ENCODE assay signal across 8 cellular contexts in the genomic region with DNA sequence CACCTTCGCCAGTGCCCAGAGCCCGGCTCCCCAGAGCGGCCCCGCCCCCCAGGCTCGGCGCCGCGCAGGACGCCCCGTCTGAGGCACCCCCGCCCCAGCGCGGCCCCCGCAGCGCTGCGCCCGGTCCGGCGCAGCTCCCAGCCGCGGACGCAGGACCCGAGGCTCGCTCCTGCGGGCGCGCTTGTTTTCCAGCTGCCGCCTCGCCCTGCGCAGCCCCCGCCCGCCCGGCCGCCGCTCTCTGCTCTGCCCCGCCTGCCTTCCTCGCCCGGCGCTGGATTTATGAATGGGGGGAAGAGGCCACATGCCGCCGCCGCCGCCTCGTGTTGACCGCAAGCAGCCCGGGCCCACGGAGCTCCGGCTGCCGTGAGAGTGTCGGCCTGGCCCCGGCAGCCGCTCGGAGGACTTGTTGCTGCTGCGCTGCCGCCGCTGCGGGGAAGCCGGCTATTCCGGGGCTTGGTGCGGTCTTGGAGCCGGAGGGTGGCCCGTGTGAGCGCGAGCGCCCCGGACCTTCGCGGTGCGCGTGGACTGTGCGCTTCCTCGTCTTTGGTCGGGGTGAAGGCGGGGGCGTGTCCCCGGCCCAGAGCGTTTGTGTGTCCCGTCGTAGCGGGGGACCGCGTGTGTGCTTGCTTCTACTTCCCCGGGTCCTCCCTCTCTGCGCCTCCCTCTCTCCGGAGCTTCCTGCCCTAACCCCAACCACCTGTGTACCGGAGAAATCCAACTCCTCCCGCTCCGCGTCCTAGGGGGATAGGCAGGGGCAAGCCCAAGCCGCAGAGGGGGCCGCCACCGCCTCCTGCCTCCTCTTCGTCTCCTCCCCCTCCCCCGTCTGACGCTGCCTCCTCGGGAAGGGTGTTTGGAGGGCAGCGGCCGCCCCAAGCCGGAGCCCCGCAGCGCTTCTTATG. TPM values are rescaled to one million over a fixed set of nuclear protein-coding genes. Genes with fewer than 3 reads are reported as not detected.
DNase-seq lines count a peak whose midpoint lies in the region; ATAC-seq and TF ChIP-seq lines count a peak whose summit lies in the region.

No MANE protein-coding gene starts in this region.

- no peaks in the 10 kb centered on the region for H3K79me2 ChIP-seq in MM.1S (ENCODE audit: low read length)

- intact Hi-C loops in breast epithelium (cut with DNase I; ENCODE audit: low total_unique reads) = no loop called here

- peak overlapping the region; percentile 42; the same call in 1 of the 2 replicates for H3K9ac ChIP-seq in MM.1S (ENCODE audit: low read length)

- H4K20me1 ChIP-seq in MM.1S (ENCODE audit: insufficient read depth, low read length) = no peaks in the 10 kb centered on the region

- peak overlapping the region; percentile 60; the same call in 1 of the 2 replicates for H3K4me2 ChIP-seq in MM.1S (ENCODE audit: low read depth, low read length)

- peak overlapping the region; percentile 18; the same call in 1 of the 2 replicates for H3K27ac ChIP-seq in MM.1S (ENCODE audit: low read length)
- peak overlapping the region; percentile 95 to 96 for H3K27ac ChIP-seq in breast epithelium

- H2AFZ ChIP-seq in MM.1S (ENCODE audit: low read length) = peak overlapping the region; percentile 38; the same call in 1 of the 2 replicates

- H3K4me1 ChIP-seq in MM.1S (ENCODE audit: low read length) (peaks cover 8% of the 10 kb centered on the region; the same call in 1 of the 2 replicates), breast epithelium (peaks cover 3 to 23% of the 10 kb centered on the region in 2 donors)

- no peak for TF ChIP-seq POLR2A in breast epithelium (IDR thresholded peaks at IDR 0.05)

- no peak for TF ChIP-seq CTCF in MM.1S (IDR thresholded peaks at IDR 0.05; ENCODE audit: low read length)
- no peak for TF ChIP-seq CTCF in breast epithelium (IDR thresholded peaks at IDR 0.05)
- no peak for TF ChIP-seq CTCF in kidney epithelial cell (IDR thresholded peaks at IDR 0.05; ENCODE audit: insufficient read depth, low read length, poor library complexity, severe bottlenecking)

- H3K4me3 ChIP-seq in MM.1S (ENCODE audit: low read length) (peak overlapping the region; percentile 58), breast epithelium (peak overlapping the region; percentile 79 to 98 (median 90)), kidney epithelial cell (ENCODE audit: low read depth, low read length) (peak overlapping the region; percentile 48)

- H3K36me3 ChIP-seq in MM.1S (replicated peaks; ENCODE audit: insufficient read depth, low read length) = no peaks in the 10 kb centered on the region
- no peaks in the 10 kb centered on the region for H3K36me3 ChIP-seq in breast epithelium
- no peaks in the 10 kb centered on the region for H3K36me3 ChIP-seq in kidney epithelial cell (ENCODE audit: control insufficient read depth, insufficient read depth, low read length)

- peak; percentile 11 for DNase-seq in DMS114 treated with DMSO at 0.1 percent for 48 hours (lab: John Stamatoyannopoulos, UW; ENCODE audit: unreplicated experiment)
- DNase-seq in MM.1S = peak; percentile 24
- DNase-seq in UCSD-AML1 (lab: John Stamatoyannopoulos, UW; ENCODE audit: unreplicated experiment) = peak; percentile 66
- DNase-seq in breast epithelium (ENCODE audit: low spot score in 2 of 2) = peak in 1 of 2 donors; percentile 47
- DNase-seq in kidney epithelial cell (ENCODE audit: low read depth) = no peak
- peak; percentile 58 for DNase-seq in stimulated activated CD4-positive, alpha-beta T cell treated with anti-CD3 and anti-CD28 coated beads, Interleukin-1b, Interleukin-23, amount 100 ng/mL, for 48 hours
- DNase-seq in hippocampal formation (lab: John Stamatoyannopoulos, UW) = no peak

- H3K9me3 ChIP-seq in MM.1S (replicated peaks; ENCODE audit: insufficient read depth, low read length) (no peaks in the 10 kb centered on the region), breast epithelium (no peaks in the 10 kb centered on the region)

- no peaks in the 10 kb centered on the region for H3K9me2 ChIP-seq in MM.1S (replicated peaks; ENCODE audit: insufficient read depth, low read length)

- H3K27me3 ChIP-seq in MM.1S (replicated peaks; ENCODE audit: insufficient read depth, low read length) = no peaks in the 10 kb centered on the region
- no peaks in the 10 kb centered on the region for H3K27me3 ChIP-seq in breast epithelium
- peaks cover 24% of the 10 kb centered on the region for H3K27me3 ChIP-seq in kidney epithelial cell (ENCODE audit: control insufficient read depth, insufficient read depth, low read length)

- H3F3A ChIP-seq in MM.1S (ENCODE audit: insufficient read depth, low read length) = peaks cover 10% of the 10 kb centered on the region

- ATAC-seq in GM21723 (IDR thresholded peaks at IDR 0.05; ENCODE audit: unreplicated experiment) = peak; percentile 34

RNA-seq across cellular contexts. Expression of a gene that starts 0.7 kb away (rescaled TPM):
- total RNA-seq in breast epithelium = 10 to 100 TPM in 1 of 3 donors, 1 to 10 TPM in 2; 3.8 to 12.6 (median 5.2) TPM
- 1.8 and 2.3 TPM in 2 replicates for total RNA-seq in kidney epithelial cell

Comparison
In these comparisons a context has a peak if more than half of its experiments do, and no peak if none do; other contexts are left out.
1. DNase-seq: peak in DMS114 treated with DMSO at 0.1 percent for 48 hours (single experiment), MM.1S (single experiment), UCSD-AML1 (single experiment) and stimulated activated CD4-positive, alpha-beta T cell treated with anti-CD3 and anti-CD28 coated beads, Interleukin-1b, Interleukin-23, amount 100 ng/mL, for 48 hours (single experiment); none in kidney epithelial cell (single experiment) and hippocampal formation (0 of 2).
2. Peak in every context shown above with its lines, with median percentiles within 50 percentile points of each other: H3K4me3 ChIP-seq.